Comparison of ENCODE assay signal across 19 cellular contexts in the genomic region with DNA sequence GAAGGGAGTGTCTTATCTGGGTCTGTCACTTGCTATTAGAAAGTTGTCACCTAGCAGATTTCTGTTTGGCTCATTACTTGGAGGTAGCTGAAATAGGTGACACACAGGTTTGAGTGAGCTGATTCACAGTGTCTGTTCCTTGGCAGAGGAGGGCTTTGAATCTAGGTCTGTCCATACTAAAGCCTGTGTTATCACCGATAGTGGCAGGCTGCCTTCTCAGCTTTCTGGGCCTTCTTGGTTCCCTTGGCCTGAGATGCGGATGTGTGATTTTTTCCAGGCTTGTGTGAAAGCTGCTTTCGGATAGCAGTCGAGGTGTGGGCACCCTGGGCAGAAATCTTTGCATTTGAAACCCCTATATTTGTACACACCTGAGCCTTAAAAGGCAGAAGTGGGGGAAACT.
"Had no signal": no experiment of that assay in that cellular context is flagged by ENCODE, and none has a peak within 500 bp of the region (broad histone marks: within the 10 kb centered on the region; RNA-seq: fewer than 3 reads in every experiment).

No MANE protein-coding gene starts in this region.

- H3K9me3 ChIP-seq: ascending aorta, body of pancreas, SJSA1 had no signal

- ATAC-seq: activated CD4-positive, CD25-positive, alpha-beta regulatory T cell treated with anti-CD3 and anti-CD28 coated beads, Interleukin-2, amount 50 U/mL, for 24 hours; activated CD8-positive, alpha-beta T cell treated with anti-CD3 and anti-CD28 coated beads for 36 hours; activated naive CD4-positive, alpha-beta T cell treated with anti-CD3 and anti-CD28 coated beads, Interleukin-2, amount 50 U/mL, for 72 hours; activated naive CD8-positive, alpha-beta T cell treated with anti-CD3 and anti-CD28 coated beads, Interleukin-2, amount 50 U/mL, for 24 hours; activated T-cell treated with anti-CD3 and anti-CD28 coated beads, Interleukin-2, amount 50 U/mL, for 72 hours; body of pancreas; PC-3; SK-N-SH treated with all-trans-retinoic acid at 6 μM for 48 hours had no signal

- H3K4me3 ChIP-seq: ascending aorta, body of pancreas, SJSA1 had no signal

- DNase-seq: activated CD4-positive, alpha-beta T cell treated with anti-CD3 and anti-CD28 coated beads for 4 hours; activated CD8-positive, alpha-beta memory T cell treated with anti-CD3 and anti-CD28 coated beads, Interleukin-2, amount 50 U/mL, for 4 hours; activated CD8-positive, alpha-beta T cell treated with anti-CD3 and anti-CD28 coated beads for 36 hours; activated naive CD4-positive, alpha-beta T cell treated with Interleukin-2 at 50 U/mL for 16 hours; activated naive CD8-positive, alpha-beta T cell treated with anti-CD3 and anti-CD28 coated beads, Interleukin-2, amount 50 U/mL, for 24 hours; activated T-cell treated with anti-CD3 and anti-CD28 coated beads, Interleukin-2, amount 50 U/mL, for 72 hours; amniotic stem cell; body of pancreas; NCI-H1417; NCI-H2107; NCI-H510A treated with DMSO at 0.1 percent for 48 hours; PC-3; SHP77 had no signal

- H3K27me3 ChIP-seq: ascending aorta, body of pancreas had no signal

- H3K36me3 ChIP-seq: ascending aorta, SJSA1 had no signal

- H3K27ac ChIP-seq: ascending aorta, body of pancreas, KMS-11, SJSA1 had no signal

- H3K4me1 ChIP-seq: ascending aorta, body of pancreas, SJSA1 had no signal

- H3K4me2 ChIP-seq: KMS-11 had no signal
